ENCODE assay signal across 8 cellular contexts in genomic region chr1:161427733-161428516, GRCh38.
A peak's percentile ranks its signal among the peaks of the same experiment; 100 is the strongest.
DNase-seq lines count a peak whose midpoint lies in the region; ATAC-seq and TF ChIP-seq lines count a peak whose summit lies in the region.

No MANE protein-coding gene starts in this region.

- DNase-seq in RWPE2 (ENCODE audit: low spot score) (no peak), fibroblast of lung (ENCODE audit: low read depth in 2 of 2) (peak; percentile 24 to 65), adrenal gland (no peak), GDM1 (lab: John Stamatoyannopoulos, UW) (no peak), NCI-H2029 (lab: John Stamatoyannopoulos, UW) (no peak)
- peak; percentile 70 for DNase-seq in stimulated activated CD4-positive, alpha-beta T cell treated with anti-CD3 and anti-CD28 coated beads, Interleukin-15, amount 100 ng/mL, for 24 hours
- no peak for DNase-seq in NK-92 treated with Interleukin-12 subunit alpha and Interleukin-12 subunit beta, amount 100 ng/mL, for 24 hours (lab: John Stamatoyannopoulos, UW)

- 23 to 34% (median 29%) methylated on average over 18 of the region's 18 CpGs for WGBS in adrenal gland, 4 donors

- H3K4me3 ChIP-seq in RWPE2 (ENCODE audit: severe bottlenecking) (peak overlapping the region; percentile 29), fibroblast of lung (replicated peaks in 1 of 4; ENCODE audit: control extremely low read depth in 1 of 4, insufficient read depth in 1 of 4, low read depth in 3 of 4, low read length in 4 of 4) (peak overlapping the region in 2 of 4 experiments; percentile 8 to 65), adrenal gland (no peak overlapping the region)

- H3K9me3 ChIP-seq in RWPE2 (ENCODE audit: severe bottlenecking) (no peaks in the 10 kb centered on the region), fibroblast of lung (ENCODE audit: control insufficient read depth, insufficient read depth, low read depth, low read length) (no peaks in the 10 kb centered on the region), adrenal gland (replicated peaks in 1 of 3) (no peaks in the 10 kb centered on the region)

- no peak overlapping the region for H2AFZ ChIP-seq in fibroblast of lung (ENCODE audit: low read length)

- intact Hi-C loops in adrenal gland (cut with DNase I), result no loop called here

- H3K79me2 ChIP-seq in fibroblast of lung (ENCODE audit: control insufficient read depth, insufficient read depth, low read length), result no peaks in the 10 kb centered on the region

- ATAC-seq in GM18502 (IDR thresholded peaks at IDR 0.05; ENCODE audit: poor library complexity, unreplicated experiment) (peak; percentile 67), RWPE2 (ENCODE audit: low read depth) (peak; percentile 70)

- no peaks in the 10 kb centered on the region for H4K20me1 ChIP-seq in fibroblast of lung (ENCODE audit: control insufficient read depth, extremely low read depth, insufficient read depth, low read length)

- H3K36me3 ChIP-seq in RWPE2 (ENCODE audit: low read depth) (no peaks in the 10 kb centered on the region), fibroblast of lung (ENCODE audit: control insufficient read depth, insufficient read depth, low read length) (no peaks in the 10 kb centered on the region), adrenal gland (replicated peaks in 1 of 2) (no peaks in the 10 kb centered on the region)

- TF ChIP-seq POLR2A in adrenal gland (IDR thresholded peaks at IDR 0.05), result no peak

- H3K27ac ChIP-seq in RWPE2 (ENCODE audit: poor library complexity, severe bottlenecking), result no peak overlapping the region
- H3K27ac ChIP-seq in fibroblast of lung (ENCODE audit: insufficient read depth, low read length), result no peak overlapping the region
- no peak overlapping the region for H3K27ac ChIP-seq in adrenal gland

- H3K4me1 ChIP-seq in RWPE2 (ENCODE audit: insufficient read depth, poor library complexity, severe bottlenecking), result no peaks in the 10 kb centered on the region
- H3K4me1 ChIP-seq in fibroblast of lung (ENCODE audit: control insufficient read depth, extremely low read depth, insufficient read depth, low read length), result no peaks in the 10 kb centered on the region
- no peaks in the 10 kb centered on the region for H3K4me1 ChIP-seq in adrenal gland (replicated peaks in 1 of 2)

- no peak overlapping the region for H3K9ac ChIP-seq in fibroblast of lung (ENCODE audit: insufficient read depth, low read length)

- peak overlapping the region; percentile 76 for H3K4me2 ChIP-seq in fibroblast of lung (ENCODE audit: extremely low read depth, insufficient read depth, low read length)

- TF ChIP-seq CTCF in RWPE2 (IDR thresholded peaks at IDR 0.05; ENCODE audit: poor library complexity, severe bottlenecking), result no peak
- no peak for TF ChIP-seq CTCF in fibroblast of lung (conservative IDR thresholded peaks at IDR 0.05 in 1 of 2, IDR thresholded peaks at IDR 0.05 in 1 of 2; ENCODE audit: low read depth in 1 of 2, low read length in 2 of 2)
- no peak for TF ChIP-seq CTCF in adrenal gland (IDR thresholded peaks at IDR 0.05)

- H3K27me3 ChIP-seq in RWPE2 (ENCODE audit: insufficient read depth, poor library complexity, severe bottlenecking) (no peaks in the 10 kb centered on the region), fibroblast of lung (ENCODE audit: control insufficient read depth, insufficient read depth, low read length) (no peaks in the 10 kb centered on the region), adrenal gland (peaks cover 25% of the 10 kb centered on the region)

Comparison
In these comparisons a context has a peak if more than half of its experiments do, and no peak if none do; other contexts are left out.
1. DNase-seq: peak in fibroblast of lung (2 of 2) and stimulated activated CD4-positive, alpha-beta T cell treated with anti-CD3 and anti-CD28 coated beads, Interleukin-15, amount 100 ng/mL, for 24 hours (single experiment); none in RWPE2 (single experiment), adrenal gland (0 of 7), GDM1 (single experiment), NK-92 treated with Interleukin-12 subunit alpha and Interleukin-12 subunit beta, amount 100 ng/mL, for 24 hours (single experiment) and NCI-H2029 (single experiment).